ENCODE assay signal across 2 cellular contexts in the genomic region with DNA sequence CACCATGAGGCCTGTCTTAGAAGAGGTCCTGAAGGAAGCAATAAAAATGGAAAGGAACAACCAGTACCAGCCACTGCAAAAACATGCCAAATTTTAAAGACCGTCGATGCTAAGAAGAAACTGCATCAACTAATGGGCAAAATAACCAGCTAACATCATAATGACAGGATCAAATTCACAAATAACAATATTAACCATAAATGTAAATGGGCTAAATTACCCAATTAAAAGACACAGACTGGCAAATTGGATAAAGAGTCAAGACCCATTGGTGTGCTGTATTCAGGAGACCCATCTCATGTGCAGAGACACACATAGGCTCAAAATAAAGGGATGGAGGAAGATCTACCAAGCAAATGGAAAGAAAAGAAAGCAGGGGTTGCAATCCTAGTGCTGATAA.
TF ChIP-seq lines count a peak whose summit lies in the region.

No MANE protein-coding gene starts in this region.

TF ChIP-seq in HEK293, 187 proteins besides CTCF, POLR2A, EP300 and RAD21:
- peak; percentile 14; the same call in 1 of the 2 replicates for TF ChIP-seq ZNF558 (tag by site-specific recombination; IDR thresholded peaks at IDR 0.05)

TF ChIP-seq in K562, 482 proteins besides CTCF, POLR2A, EP300 and RAD21 (continued from another document):
- TF ChIP-seq ZNF354B (CRISPR knock-in tag; IDR thresholded peaks at IDR 0.05), result peak; percentile 85
